Comparison of ENCODE assay signal across 20 cellular contexts in the genomic region with DNA sequence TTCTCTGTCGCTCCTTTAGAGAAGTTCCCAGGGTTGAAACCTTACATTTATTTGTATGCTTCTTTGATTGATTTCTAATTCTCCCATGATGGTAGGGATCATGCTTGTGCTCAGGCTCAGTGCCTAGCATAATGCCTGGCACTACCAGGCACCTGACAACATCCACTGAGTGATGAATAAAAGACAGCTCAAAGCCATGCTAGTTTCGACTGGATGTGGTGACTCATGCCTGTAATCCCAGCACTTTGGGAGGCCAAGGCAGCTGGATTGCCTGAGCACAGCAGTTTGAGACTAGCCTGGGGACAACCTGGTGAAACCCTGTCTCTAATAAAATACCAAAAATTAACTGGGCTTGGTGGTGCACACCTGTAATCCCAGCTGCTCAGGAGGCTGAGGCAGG. TPM values are rescaled to one million over a fixed set of nuclear protein-coding genes. Genes with fewer than 3 reads are reported as not detected.
DNase-seq lines count a peak whose midpoint lies in the region; ATAC-seq, FAIRE-seq and TF ChIP-seq lines count a peak whose summit lies in the region.
"Had no signal": no experiment of that assay in that cellular context is flagged by ENCODE, and none has a peak within 500 bp of the region (broad histone marks: within the 10 kb centered on the region; RNA-seq: fewer than 3 reads in every experiment).

No MANE protein-coding gene starts in this region.

- H3K27me3 ChIP-seq in prostate gland (replicated peaks; ENCODE audit: insufficient read depth), result no peaks in the 10 kb centered on the region
- no peaks in the 10 kb centered on the region for H3K27me3 ChIP-seq in upper lobe of right lung
- H3K27me3 ChIP-seq: SJSA1 had no signal

- no peak overlapping the region for H3K4me3 ChIP-seq in prostate gland
- H3K4me3 ChIP-seq in upper lobe of right lung, result no peak overlapping the region
- H3K4me3 ChIP-seq: SJSA1 had no signal

- H3K27ac Mint-ChIP-seq in activated CD4-positive, alpha-beta T cell treated with anti-CD3 and anti-CD28 coated beads for 36 hours, result no peak overlapping the region
- no peak overlapping the region for H3K27ac Mint-ChIP-seq in activated CD4-positive, alpha-beta T cell treated with anti-CD3 and anti-CD28 coated beads, Interleukin-2, amount 10 ng/mL, durations not matched to agents 24 days and 14 days
- H3K27ac Mint-ChIP-seq: activated naive CD8-positive, alpha-beta T cell treated with anti-CD3 and anti-CD28 coated beads, Interleukin-2, amount 10 ng/mL, durations not matched to agents 7 days and 5 days; H9; memory B cell had no signal

- intact Hi-C loops in activated CD4-positive, alpha-beta T cell treated with anti-CD3 and anti-CD28 coated beads for 36 hours (cut with DNase I, micrococcal nuclease), result no loop called here
- intact Hi-C loops in activated CD4-positive, alpha-beta T cell treated with anti-CD3 and anti-CD28 coated beads, Interleukin-2, amount 10 ng/mL, durations not matched to agents 24 days and 14 days (cut with micrococcal nuclease), result no loop called here
- intact Hi-C loops in prostate gland (cut with DNase I) (no loop called here), upper lobe of right lung (cut with DNase I) (no loop called here)

- no peak for TF ChIP-seq POLR2A in prostate gland (IDR thresholded peaks at IDR 0.05)

- POLR2A ChIA-PET in activated CD4-positive, alpha-beta T cell treated with anti-CD3 and anti-CD28 coated beads for 36 hours (lab: Charles Lee), result interaction anchor here (0.7 kb wide), 1 partner anchor 10 kb away, joined by 4 read pairs; no protein-coding TSS in a partner anchor

- TF ChIP-seq CTCF in prostate gland (IDR thresholded peaks at IDR 0.05) (no peak), upper lobe of right lung (IDR thresholded peaks at IDR 0.05) (no peak)

- no peaks in the 10 kb centered on the region for H3K9me3 Mint-ChIP-seq in activated CD4-positive, alpha-beta T cell treated with anti-CD3 and anti-CD28 coated beads for 36 hours (ENCODE audit: low read depth)
- no peaks in the 10 kb centered on the region for H3K9me3 Mint-ChIP-seq in activated CD4-positive, alpha-beta T cell treated with anti-CD3 and anti-CD28 coated beads, Interleukin-2, amount 10 ng/mL, durations not matched to agents 24 days and 14 days
- H3K9me3 Mint-ChIP-seq: activated naive CD8-positive, alpha-beta T cell treated with anti-CD3 and anti-CD28 coated beads, Interleukin-2, amount 10 ng/mL, durations not matched to agents 7 days and 5 days; H9; memory B cell had no signal

- peaks cover 9% of the 10 kb centered on the region for H3K4me1 Mint-ChIP-seq in activated CD4-positive, alpha-beta T cell treated with anti-CD3 and anti-CD28 coated beads for 36 hours
- H3K4me1 Mint-ChIP-seq in activated CD4-positive, alpha-beta T cell treated with anti-CD3 and anti-CD28 coated beads, Interleukin-2, amount 10 ng/mL, durations not matched to agents 24 days and 14 days, result peaks cover 13% of the 10 kb centered on the region

- ATAC-seq in activated CD4-positive, alpha-beta T cell treated with anti-CD3 and anti-CD28 coated beads for 36 hours, result peak; percentile 56
- ATAC-seq in SK-N-SH treated with all-trans-retinoic acid at 6 μM for 48 hours, result 0 out of 3 replicates have a peak, but pooled peaks have one; percentile 14
- ATAC-seq in upper lobe of right lung, result no peak
- ATAC-seq: sciatic nerve had no signal

- FAIRE-seq in frontal cortex (lab: Jason Lieb, UNC), result no peak

- H3K27me3 Mint-ChIP-seq in activated CD4-positive, alpha-beta T cell treated with anti-CD3 and anti-CD28 coated beads for 36 hours, result no peaks in the 10 kb centered on the region
- no peaks in the 10 kb centered on the region for H3K27me3 Mint-ChIP-seq in activated CD4-positive, alpha-beta T cell treated with anti-CD3 and anti-CD28 coated beads, Interleukin-2, amount 10 ng/mL, durations not matched to agents 24 days and 14 days
- H3K27me3 Mint-ChIP-seq: memory B cell had no signal

- H3K36me3 ChIP-seq in prostate gland, result no peaks in the 10 kb centered on the region
- no peaks in the 10 kb centered on the region for H3K36me3 ChIP-seq in upper lobe of right lung
- H3K36me3 ChIP-seq: SJSA1 had no signal

- CTCF ChIA-PET in activated CD4-positive, alpha-beta T cell treated with anti-CD3 and anti-CD28 coated beads for 36 hours (lab: Charles Lee), result interaction anchor here (1.8 kb wide), 1 partner anchor 20 kb away, joined by 5 read pairs; no protein-coding TSS in a partner anchor

- no peak overlapping the region for H3K4me3 Mint-ChIP-seq in activated CD4-positive, alpha-beta T cell treated with anti-CD3 and anti-CD28 coated beads for 36 hours
- no peak overlapping the region for H3K4me3 Mint-ChIP-seq in activated CD4-positive, alpha-beta T cell treated with anti-CD3 and anti-CD28 coated beads, Interleukin-2, amount 10 ng/mL, durations not matched to agents 24 days and 14 days
- H3K4me3 Mint-ChIP-seq: activated naive CD8-positive, alpha-beta T cell treated with anti-CD3 and anti-CD28 coated beads, Interleukin-2, amount 10 ng/mL, durations not matched to agents 7 days and 5 days; H9; memory B cell had no signal

- H3K9me3 ChIP-seq in prostate gland, result no peaks in the 10 kb centered on the region
- H3K9me3 ChIP-seq in upper lobe of right lung, result no peaks in the 10 kb centered on the region
- H3K9me3 ChIP-seq: SJSA1 had no signal

- DNase-seq in activated CD4-positive, alpha-beta T cell treated with anti-CD3 and anti-CD28 coated beads for 36 hours, result no peak
- DNase-seq in activated CD4-positive, alpha-beta T cell treated with anti-CD3 and anti-CD28 coated beads, Interleukin-2, amount 10 ng/mL, durations not matched to agents 24 days and 14 days, result no peak
- DNase-seq in glomerular visceral epithelial cell (ENCODE audit: extremely low spot score), result peak; percentile 20
- DNase-seq in GOT3 (lab: John Stamatoyannopoulos, UW), result no peak
- no peak for DNase-seq in prostate gland (ENCODE audit: low spot score)
- no peak for DNase-seq in upper lobe of right lung
- DNase-seq in frontal cortex (ENCODE audit: low spot score in 2 of 2), result no peak
- DNase-seq: 8988T; activated CD4-positive, alpha-beta T cell treated with anti-CD3 and anti-CD28 coated beads, Interleukin-2, amount 50 U/mL, for 1 hour; activated naive CD8-positive, alpha-beta T cell treated with anti-CD3 and anti-CD28 coated beads, Interleukin-2, amount 10 ng/mL, durations not matched to agents 7 days and 5 days; caudate nucleus; H9; NCI-H1436; stimulated activated CD4-positive, alpha-beta T cell treated with anti-CD3 and anti-CD28 coated beads, Interleukin-2, amount 100 ng/mL, for 48 hours; stimulated activated CD8-positive, alpha-beta memory T cell treated with anti-CD3 and anti-CD28 coated beads, Interleukin-4, amount 100 ng/mL, for 48 hours; T1000 had no signal

- H3K36me3 Mint-ChIP-seq in activated CD4-positive, alpha-beta T cell treated with anti-CD3 and anti-CD28 coated beads for 36 hours (ENCODE audit: low read depth), result no peaks in the 10 kb centered on the region
- H3K36me3 Mint-ChIP-seq in activated CD4-positive, alpha-beta T cell treated with anti-CD3 and anti-CD28 coated beads, Interleukin-2, amount 10 ng/mL, durations not matched to agents 24 days and 14 days (ENCODE audit: low read depth), result no peaks in the 10 kb centered on the region
- H3K36me3 Mint-ChIP-seq: activated naive CD8-positive, alpha-beta T cell treated with anti-CD3 and anti-CD28 coated beads, Interleukin-2, amount 10 ng/mL, durations not matched to agents 7 days and 5 days had no signal

- H3K27ac ChIP-seq in prostate gland (no peak overlapping the region), upper lobe of right lung (no peak overlapping the region)
- H3K27ac ChIP-seq: SJSA1 had no signal

- H3K4me1 ChIP-seq in prostate gland (replicated peaks) (no peaks in the 10 kb centered on the region), upper lobe of right lung (no peaks in the 10 kb centered on the region)
- H3K4me1 ChIP-seq: SJSA1 had no signal

- whole genome bisulfite sequencing in prostate gland, result 87% methylated on average over 2 of the region's 2 CpGs

TF ChIP-seq in SK-N-SH treated with all-trans-retinoic acid at 6 μM for 48 hours, 23 proteins besides CTCF, POLR2A, EP300 and RAD21 (continues in another document):
- no peak for TF ChIP-seq CREB5 (CRISPR knock-in tag; IDR thresholded peaks at IDR 0.05; ENCODE audit: low read depth)
- TF ChIP-seq GLIS3 (CRISPR knock-in tag; IDR thresholded peaks at IDR 0.05), result no peak

RNA-seq across cellular contexts. Expression of gene CD164, which starts 11.6 kb away (rescaled TPM):
- 100 to 1,000 TPM; 209 to 215 TPM for total RNA-seq in activated CD4-positive, alpha-beta T cell treated with anti-CD3 and anti-CD28 coated beads for 36 hours
- total RNA-seq in activated CD4-positive, alpha-beta T cell treated with anti-CD3 and anti-CD28 coated beads, Interleukin-2, amount 10 ng/mL, durations not matched to agents 24 days and 14 days, result 256 and 264 TPM in 2 replicates
- 100 to 1,000 TPM; 202 to 230 TPM for total RNA-seq in prostate gland
- total RNA-seq in upper lobe of right lung, result 284 TPM
- total RNA-seq in frontal cortex, result 57.9 TPM

RNA-seq across cellular contexts. Expression of gene PPIL6, which starts 46.5 kb away (rescaled TPM):
- under 1 TPM in 1 of 2 experiments, not detected in 1; 0.09 TPM for total RNA-seq in activated CD4-positive, alpha-beta T cell treated with anti-CD3 and anti-CD28 coated beads for 36 hours
- total RNA-seq in activated CD4-positive, alpha-beta T cell treated with anti-CD3 and anti-CD28 coated beads, Interleukin-2, amount 10 ng/mL, durations not matched to agents 24 days and 14 days, result not detected in 2 replicates
- total RNA-seq in prostate gland (1 to 10 TPM; 4.2 to 6.0 TPM), upper lobe of right lung (4.2 TPM), frontal cortex (37.9 TPM)

RNA-seq across cellular contexts. Expression of gene SMPD2, which starts 46.6 kb away (rescaled TPM):
- total RNA-seq in activated CD4-positive, alpha-beta T cell treated with anti-CD3 and anti-CD28 coated beads for 36 hours, result 1 to 10 TPM; 7.5 to 9.5 TPM
- 18.2 and 20.5 TPM in 2 replicates for total RNA-seq in activated CD4-positive, alpha-beta T cell treated with anti-CD3 and anti-CD28 coated beads, Interleukin-2, amount 10 ng/mL, durations not matched to agents 24 days and 14 days
- total RNA-seq in prostate gland (10 to 100 TPM; 10.2 to 24.2 TPM), upper lobe of right lung (15.4 TPM), frontal cortex (4.9 TPM)
